10 cellular contexts compared by ENCODE assay signal in the genomic region with DNA sequence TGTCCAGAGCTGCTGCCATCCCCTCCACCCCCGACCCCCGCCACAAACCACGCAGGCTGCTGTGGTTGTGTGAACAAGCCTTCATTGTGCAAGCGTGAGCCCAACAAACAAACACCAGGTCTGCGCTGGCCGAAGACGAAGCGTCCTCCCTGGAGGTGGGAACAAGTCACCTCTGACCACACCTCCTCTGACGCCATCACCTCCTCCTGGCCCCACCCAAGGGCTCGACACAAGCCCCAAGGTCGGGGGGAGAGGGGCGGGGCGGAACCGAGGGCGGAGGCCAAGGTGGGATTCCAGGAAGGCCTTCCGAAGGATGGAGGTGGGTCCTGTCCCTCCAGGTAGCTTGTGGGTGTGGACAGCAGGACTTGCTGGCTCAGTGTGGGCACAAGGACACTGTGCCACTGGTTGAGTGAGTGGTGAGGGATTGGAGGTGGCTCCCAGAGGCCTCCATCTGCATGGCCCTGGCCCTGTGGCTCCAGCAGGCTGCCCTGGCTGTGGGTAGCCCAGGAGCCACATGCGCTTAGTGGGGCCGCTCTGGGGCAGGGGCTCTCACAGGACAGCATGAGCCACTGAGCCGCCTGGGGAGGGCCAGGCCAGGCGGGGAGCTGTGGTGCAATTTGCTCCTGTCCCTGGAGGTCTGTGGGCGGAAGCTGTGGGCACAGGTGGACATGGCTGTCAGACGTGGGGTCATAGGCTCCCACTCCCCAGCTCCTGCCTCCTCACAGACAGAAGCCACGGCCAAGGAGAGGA. TPM values are rescaled to one million over a fixed set of nuclear protein-coding genes. Genes with fewer than 3 reads are reported as not detected.
DNase-seq lines count a peak whose midpoint lies in the region; ATAC-seq and TF ChIP-seq lines count a peak whose summit lies in the region.
"Had no signal": no experiment of that assay in that cellular context is flagged by ENCODE, and none has a peak within 500 bp of the region (broad histone marks: within the 10 kb centered on the region; RNA-seq: fewer than 3 reads in every experiment).

No MANE protein-coding gene starts in this region.

- H3K9me3 Mint-ChIP-seq in activated CD8-positive, alpha-beta T cell treated with anti-CD3 and anti-CD28 coated beads for 36 hours = no peaks in the 10 kb centered on the region

- no peaks in the 10 kb centered on the region for H3K27me3 Mint-ChIP-seq in activated CD8-positive, alpha-beta T cell treated with anti-CD3 and anti-CD28 coated beads for 36 hours

- peak overlapping the region in 18 of 21 experiments; percentile 13 to 82 (median 68) for H3K27ac ChIP-seq in skin epidermis

- POLR2A ChIA-PET in activated CD8-positive, alpha-beta T cell treated with anti-CD3 and anti-CD28 coated beads for 36 hours (lab: Charles Lee) = interaction anchor here (0.8 to 1.5 kb wide), 3 partner anchors 9 to 47 kb away, joined by 3 to 5 read pairs (median 4); no protein-coding TSS in a partner anchor

- in situ Hi-C loops in ACHN (cut with HindIII; ENCODE audit: low pct_ligation_motif_present, low pct_unique_long_range_greater_than_20kb, low sequenced_read_pairs) = no loop called here

- intact Hi-C loops in activated CD8-positive, alpha-beta T cell treated with anti-CD3 and anti-CD28 coated beads for 36 hours (cut with micrococcal nuclease) = no loop called here

- CTCF ChIA-PET in activated CD8-positive, alpha-beta T cell treated with anti-CD3 and anti-CD28 coated beads for 36 hours (lab: Charles Lee) = interaction anchor here (1.9 to 5.9 kb wide), 3 partner anchors 11 to 47 kb away, joined by 5 to 39 read pairs (median 28); no protein-coding TSS in a partner anchor

- no peaks in the 10 kb centered on the region for H3K36me3 Mint-ChIP-seq in activated CD8-positive, alpha-beta T cell treated with anti-CD3 and anti-CD28 coated beads for 36 hours (ENCODE audit: low read depth)

- DNase-seq in H4 (ENCODE audit: low spot score) (peak; percentile 39), iPS DF 4.7 (ENCODE audit: extremely low read depth, low spot score) (peak; percentile 41), COR-L47 (lab: John Stamatoyannopoulos, UW) (no peak), ACHN (no peak), NCI-H2029 (lab: John Stamatoyannopoulos, UW) (no peak)
- no peak for DNase-seq in activated CD8-positive, alpha-beta T cell treated with anti-CD3 and anti-CD28 coated beads for 36 hours
- DNase-seq: NCI-H187 treated with DMSO at 0.1 percent for 48 hours had no signal

- no peak overlapping the region for H3K4me3 ChIP-seq in skin epidermis
- H3K4me3 ChIP-seq: GM12878 had no signal

- no peak for ATAC-seq in activated CD8-positive, alpha-beta T cell treated with anti-CD3 and anti-CD28 coated beads for 36 hours
- ATAC-seq in HG03520 (IDR thresholded peaks at IDR 0.05; ENCODE audit: unreplicated experiment) = no peak
- ATAC-seq: GM12878 had no signal

- H3K4me1 Mint-ChIP-seq in activated CD8-positive, alpha-beta T cell treated with anti-CD3 and anti-CD28 coated beads for 36 hours (ENCODE audit: low read depth) = peaks cover 56% of the 10 kb centered on the region

- no peak for TF ChIP-seq CTCF in activated CD8-positive, alpha-beta T cell treated with anti-CD3 and anti-CD28 coated beads for 36 hours (IDR thresholded peaks at IDR 0.05)

- H3K27ac Mint-ChIP-seq in activated CD8-positive, alpha-beta T cell treated with anti-CD3 and anti-CD28 coated beads for 36 hours = peak overlapping the region; percentile 75

- H3K4me3 Mint-ChIP-seq in activated CD8-positive, alpha-beta T cell treated with anti-CD3 and anti-CD28 coated beads for 36 hours = no peak overlapping the region

RNA-seq across cellular contexts. Expression of a gene that starts 7.4 kb away (rescaled TPM):
- not detected in 2 replicates for total RNA-seq in H4 (2014; rRNA removed; shearing (Covaris generic))
- not detected for total RNA-seq in activated CD8-positive, alpha-beta T cell treated with anti-CD3 and anti-CD28 coated beads for 36 hours
- total RNA-seq: GM12878 had no signal

RNA-seq across cellular contexts. Expression of a gene that starts 36.8 kb away (rescaled TPM):
- 0.41 TPM in 1 of 2 replicates, not detected in the other for total RNA-seq in H4 (2014; rRNA removed; shearing (Covaris generic))
- 10 to 100 TPM; 22.1 to 23.6 TPM for total RNA-seq in activated CD8-positive, alpha-beta T cell treated with anti-CD3 and anti-CD28 coated beads for 36 hours

Comparison
In these comparisons a context has a peak if more than half of its experiments do, and no peak if none do; other contexts are left out.
1. DNase-seq: peak in H4 (single experiment) and iPS DF 4.7 (single experiment); none in activated CD8-positive, alpha-beta T cell treated with anti-CD3 and anti-CD28 coated beads for 36 hours (single experiment), COR-L47 (single experiment), ACHN (single experiment) and NCI-H2029 (single experiment).
2. RNA of a gene that starts 36.8 kb away (total RNA-seq): 22.1 to 23.6 TPM in activated CD8-positive, alpha-beta T cell treated with anti-CD3 and anti-CD28 coated beads for 36 hours; 0.41 TPM in H4; every median in the first group is over 10 times any median in the second.